In the genomic region with DNA sequence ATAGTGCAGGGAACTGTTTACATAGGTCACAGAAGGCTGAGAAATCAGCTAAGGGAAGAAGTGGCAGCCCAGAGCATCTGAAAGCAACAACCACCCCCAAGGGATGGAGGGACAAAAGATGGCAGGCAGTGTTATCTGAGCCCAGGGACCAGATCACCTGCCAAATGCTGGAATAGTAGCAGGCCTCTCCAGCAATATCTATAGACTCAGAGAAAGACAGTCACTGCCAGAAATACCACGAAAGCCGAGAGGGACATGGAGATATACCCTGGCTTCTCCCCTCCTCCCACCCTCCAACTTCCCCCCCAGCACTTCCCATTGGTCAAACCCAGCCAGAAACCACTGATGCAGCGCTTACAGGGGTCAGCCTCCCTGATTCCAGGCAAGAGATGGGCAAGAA, we compare ENCODE assay signal across 25 cellular contexts. TPM values are rescaled to one million over a fixed set of nuclear protein-coding genes. Genes with fewer than 3 reads are reported as not detected.
DNase-seq lines count a peak whose midpoint lies in the region; ATAC-seq and TF ChIP-seq lines count a peak whose summit lies in the region.
"Had no signal": no experiment of that assay in that cellular context is flagged by ENCODE, and none has a peak within 500 bp of the region (broad histone marks: within the 10 kb centered on the region; RNA-seq: fewer than 3 reads in every experiment).

No MANE protein-coding gene starts in this region.

- H3K4me2 ChIP-seq in mesenchymal stem cell (ENCODE audit: low read length, poor library complexity, severe bottlenecking) (no peak overlapping the region), neural progenitor cell (no peak overlapping the region)

- peak overlapping the region; percentile 86 for H4K91ac ChIP-seq in mesenchymal stem cell (ENCODE audit: low read length)

- H3K4me1 ChIP-seq in heart left ventricle (peaks cover 0 to 26% (median 11%) of the 10 kb centered on the region in 12 donors), right atrium auricular region (peaks cover 0 to 14% of the 10 kb centered on the region in 2 donors), mesenchymal stem cell (ENCODE audit: control insufficient read depth, insufficient read depth, low read depth, low read length) (peaks cover 13% of the 10 kb centered on the region), neural progenitor cell (peaks cover 19% of the 10 kb centered on the region)

- H3K9me3 Mint-ChIP-seq in neural progenitor cell: no peaks in the 10 kb centered on the region
- H3K9me3 Mint-ChIP-seq: CD8-positive, alpha-beta T cell had no signal

- ATAC-seq in heart left ventricle (peak in 3 of 4 donors; percentile 13 to 54 (median 51)), GM21576 (IDR thresholded peaks at IDR 0.05; ENCODE audit: unreplicated experiment) (no peak)
- ATAC-seq: CD8-positive, alpha-beta T cell; GM12878; HCT116 had no signal

- H3K4me1 Mint-ChIP-seq in neural progenitor cell: peaks cover 63% of the 10 kb centered on the region

- intact Hi-C loops in heart left ventricle (cut with DNase I): no loop called here

- H3K4me3 Mint-ChIP-seq in neural progenitor cell: no peak overlapping the region
- H3K4me3 Mint-ChIP-seq: CD8-positive, alpha-beta T cell had no signal

- H2BK15ac ChIP-seq in mesenchymal stem cell (ENCODE audit: low read depth, poor library complexity, severe bottlenecking): no peak overlapping the region

- no peak for DNase-seq in heart left ventricle
- DNase-seq in right atrium auricular region (ENCODE audit: low spot score): no peak
- no peak for DNase-seq in mesenchymal stem cell
- no peak for DNase-seq in neural progenitor cell (ENCODE audit: low spot score)
- no peak for DNase-seq in GM20000 (ENCODE audit: low spot score)
- DNase-seq in NCI-H1092 (lab: John Stamatoyannopoulos, UW): no peak
- DNase-seq: Caco-2; CD8-positive, alpha-beta T cell; DMS 273 treated with DMSO at 0.1 percent for 48 hours; DMS79; EL; GDM1; Karpas-422; NCI-H1105; NCI-H1436 treated with DMSO at 0.1 percent for 48 hours; NCI-H187 treated with DMSO at 0.1 percent for 48 hours; NCI-H226; NCI-H510A; NCI-H69; RPMI8226; SHP77 treated with DMSO at 0.1 percent for 48 hours had no signal

- 67 to 89% (median 78%) methylated on average over 3 of the region's 3 CpGs for WGBS in heart left ventricle, 4 donors
- 97% methylated on average over 3 of the region's 3 CpGs for WGBS in mesenchymal stem cell

- no peak overlapping the region for H3K14ac ChIP-seq in mesenchymal stem cell (ENCODE audit: low read length in 2 of 2)

- H2BK12ac ChIP-seq in mesenchymal stem cell (ENCODE audit: low read length in 2 of 2): peak overlapping the region; percentile 28 to 92

- peak overlapping the region; percentile 43 for H3K27ac Mint-ChIP-seq in neural progenitor cell
- H3K27ac Mint-ChIP-seq: CD8-positive, alpha-beta T cell had no signal

- H3K79me2 ChIP-seq in neural progenitor cell (ENCODE audit: low read depth): no peaks in the 10 kb centered on the region

- peak overlapping the region; percentile 27 for H4K8ac ChIP-seq in mesenchymal stem cell (ENCODE audit: low read length)

- H2BK120ac ChIP-seq in mesenchymal stem cell (ENCODE audit: low read depth, low read length): peak overlapping the region; percentile 21

- H3K9ac ChIP-seq in mesenchymal stem cell (ENCODE audit: low read length) (no peak overlapping the region), neural progenitor cell (no peak overlapping the region)

- no peak overlapping the region for H2BK5ac ChIP-seq in mesenchymal stem cell (ENCODE audit: low read depth, low read length, poor library complexity, severe bottlenecking)

- H3K27me3 Mint-ChIP-seq in neural progenitor cell (ENCODE audit: insufficient read depth, low read depth): peaks cover 7% of the 10 kb centered on the region

- H3K18ac ChIP-seq in mesenchymal stem cell (ENCODE audit: low read depth in 1 of 2, low read length in 2 of 2): peak overlapping the region; percentile 25 to 67

- H3K27me3 ChIP-seq in heart left ventricle (no peaks in the 10 kb centered on the region), right atrium auricular region (no peaks in the 10 kb centered on the region), mesenchymal stem cell (ENCODE audit: control insufficient read depth in 1 of 2, insufficient read depth in 1 of 2, low read length in 2 of 2) (no peaks in the 10 kb centered on the region), neural progenitor cell (no peaks in the 10 kb centered on the region)

- no peaks in the 10 kb centered on the region for H4K20me1 ChIP-seq in neural progenitor cell (ENCODE audit: low read depth)

- TF ChIP-seq CTCF in heart left ventricle (IDR thresholded peaks at IDR 0.05) (no peak), right atrium auricular region (IDR thresholded peaks at IDR 0.05) (no peak), neural progenitor cell (IDR thresholded peaks at IDR 0.05) (no peak), GM20000 (IDR thresholded peaks at IDR 0.05; ENCODE audit: extremely low read depth, missing control alignments) (no peak)

- H3K23ac ChIP-seq in mesenchymal stem cell (ENCODE audit: low read length in 2 of 2): no peak overlapping the region

- H3K27ac ChIP-seq in heart left ventricle (peak overlapping the region in 1 of 12 donors; percentile 22), right atrium auricular region (peak overlapping the region in 1 of 2 donors; percentile 15), mesenchymal stem cell (ENCODE audit: low read length, poor library complexity, severe bottlenecking) (no peak overlapping the region), neural progenitor cell (no peak overlapping the region)
- H3K27ac ChIP-seq: C4-2B had no signal

- H3K4ac ChIP-seq in mesenchymal stem cell (ENCODE audit: low read depth in 1 of 2, low read length in 2 of 2): peak overlapping the region in 1 of 2 experiments; percentile 63

- H3K36me3 Mint-ChIP-seq in neural progenitor cell: no peaks in the 10 kb centered on the region
- H3K36me3 Mint-ChIP-seq: CD8-positive, alpha-beta T cell had no signal

- H2AFZ ChIP-seq in mesenchymal stem cell (ENCODE audit: low read depth, low read length) (no peak overlapping the region), neural progenitor cell (replicated peaks) (no peak overlapping the region)

- H3K4me3 ChIP-seq in heart left ventricle (no peak overlapping the region), right atrium auricular region (no peak overlapping the region), mesenchymal stem cell (ENCODE audit: insufficient read depth in 1 of 2, low read depth in 1 of 2, low read length in 2 of 2) (no peak overlapping the region), neural progenitor cell (no peak overlapping the region)
- H3K4me3 ChIP-seq: GM12878 had no signal

- peaks cover 11% of the 10 kb centered on the region for H3F3A ChIP-seq in neural progenitor cell (ENCODE audit: low read depth)

- H3K9me3 ChIP-seq in heart left ventricle (no peaks in the 10 kb centered on the region), right atrium auricular region (no peaks in the 10 kb centered on the region), mesenchymal stem cell (ENCODE audit: control insufficient read depth, low read length) (no peaks in the 10 kb centered on the region), neural progenitor cell (ENCODE audit: low read depth) (no peaks in the 10 kb centered on the region)
- H3K9me3 ChIP-seq: Caco-2 had no signal

- no peaks in the 10 kb centered on the region for H3K79me1 ChIP-seq in mesenchymal stem cell (replicated peaks; ENCODE audit: low read length, poor library complexity, severe bottlenecking)

- H3K36me3 ChIP-seq in heart left ventricle (no peaks in the 10 kb centered on the region), right atrium auricular region (no peaks in the 10 kb centered on the region), mesenchymal stem cell (ENCODE audit: control insufficient read depth in 1 of 2, insufficient read depth in 2 of 2, low read depth in 1 of 2, low read length in 2 of 2) (no peaks in the 10 kb centered on the region), neural progenitor cell (no peaks in the 10 kb centered on the region)

- peak overlapping the region; percentile 71 for H2AK5ac ChIP-seq in mesenchymal stem cell (ENCODE audit: low read length, severe bottlenecking)

- TF ChIP-seq POLR2A in heart left ventricle (IDR thresholded peaks at IDR 0.05): no peak

RNA-seq across cellular contexts. Expression of a gene that starts 58.4 kb away (rescaled TPM):
- total RNA-seq in heart left ventricle: 100 to 1,000 TPM; 204 to 496 (median 427) TPM
- polyA plus RNA-seq in heart left ventricle: 100 to 1,000 TPM; 128 to 232 TPM
- total RNA-seq in right atrium auricular region: 100 to 1,000 TPM; 185 to 213 TPM
- 80.9 TPM for polyA plus RNA-seq in mesenchymal stem cell (2013, experiment 1 of 2)
- 88.4 TPM for polyA plus RNA-seq in mesenchymal stem cell (2013, experiment 2 of 2)
- 134 and 244 TPM in 2 replicates for total RNA-seq in neural progenitor cell (ENCODE audit: low replicate concordance)
